ENCODE assay signal across 10 cellular contexts in the genomic region with DNA sequence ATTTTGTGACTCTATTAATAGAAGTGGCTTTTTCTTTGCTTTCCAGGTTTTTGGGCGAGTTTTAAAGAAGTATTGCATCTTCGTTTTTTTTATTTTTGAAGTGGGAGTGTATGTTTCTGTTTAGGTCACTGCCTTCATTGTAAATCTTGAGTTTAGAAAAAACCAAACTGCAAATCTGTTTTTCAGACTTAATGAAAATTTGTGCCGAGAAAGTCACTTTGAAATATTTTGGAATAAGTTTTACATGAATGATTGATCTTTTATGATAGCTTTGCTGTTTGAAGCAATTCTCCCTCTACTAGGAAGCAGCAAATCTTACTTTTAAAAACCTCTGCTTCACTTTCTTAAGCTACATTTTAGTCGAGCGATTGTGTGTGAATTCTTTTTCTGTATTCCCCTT. TPM values are rescaled to one million over a fixed set of nuclear protein-coding genes. Genes with fewer than 3 reads are reported as not detected.
DNase-seq lines count a peak whose midpoint lies in the region; ATAC-seq, FAIRE-seq and TF ChIP-seq lines count a peak whose summit lies in the region.
"Had no signal": no experiment of that assay in that cellular context is flagged by ENCODE, and none has a peak within 500 bp of the region (broad histone marks: within the 10 kb centered on the region; RNA-seq: fewer than 3 reads in every experiment).

No MANE protein-coding gene starts in this region.

- H4K20me1 ChIP-seq in GM23338 (replicated peaks; ENCODE audit: insufficient read depth) (0 out of 2 replicates have a peak, but pooled peaks cover 15% of the 10 kb centered on the region), SU-DHL-6 (ENCODE audit: low read depth, low read length) (peaks cover 50% of the 10 kb centered on the region)

- H3K9ac ChIP-seq in SU-DHL-6 (ENCODE audit: low read length): peak overlapping the region; percentile 77

- H3K27ac ChIP-seq in GM23338 (ENCODE audit: low read depth) (no peak overlapping the region), SU-DHL-6 (ENCODE audit: low read depth, low read length) (no peak overlapping the region)

- H3K9me3 Mint-ChIP-seq in GM23338: no peaks in the 10 kb centered on the region; the same call in 1 of the 3 replicates

- H3K27ac Mint-ChIP-seq in GM23338: peak overlapping the region; percentile 50; the same call in 1 of the 2 replicates

- H2AFZ ChIP-seq in GM23338: no peak overlapping the region
- no peak overlapping the region for H2AFZ ChIP-seq in SU-DHL-6 (ENCODE audit: low read depth, low read length, severe bottlenecking)

- H3K4me2 ChIP-seq in GM23338 (peak overlapping the region; percentile 89), SU-DHL-6 (ENCODE audit: low read depth, low read length, poor library complexity, severe bottlenecking) (peak overlapping the region; percentile 87)

- H3K9me2 ChIP-seq in GM23338 (ENCODE audit: insufficient read depth) (no peaks in the 10 kb centered on the region), SU-DHL-6 (replicated peaks; ENCODE audit: insufficient read depth, low read length) (no peaks in the 10 kb centered on the region)

- H3K4me3 ChIP-seq in GM23338 (peak overlapping the region; percentile 82), SU-DHL-6 (ENCODE audit: insufficient read depth, low read length, poor library complexity, severe bottlenecking) (peak overlapping the region; percentile 92), fibroblast of the aortic adventitia (ENCODE audit: low read depth, low read length) (peak overlapping the region; percentile 86), skeletal muscle cell (ENCODE audit: low read depth, low read length) (peak overlapping the region; percentile 8)
- H3K4me3 ChIP-seq: lung had no signal

- no peak for ATAC-seq in GM23338
- ATAC-seq in GM18502 (IDR thresholded peaks at IDR 0.05; ENCODE audit: poor library complexity, unreplicated experiment): no peak

- no peaks in the 10 kb centered on the region for H3K27me3 ChIP-seq in GM23338 (ENCODE audit: insufficient read depth)
- H3K27me3 ChIP-seq in SU-DHL-6 (ENCODE audit: low read length): no peaks in the 10 kb centered on the region

- H3K36me3 Mint-ChIP-seq in GM23338 (ENCODE audit: low read depth): peaks cover 11% of the 10 kb centered on the region

- H3K4me1 ChIP-seq in GM23338 (ENCODE audit: insufficient read depth): peaks cover 63% of the 10 kb centered on the region

- H3K36me3 ChIP-seq in GM23338 (ENCODE audit: insufficient read depth): no peaks in the 10 kb centered on the region
- peaks cover 11% of the 10 kb centered on the region; the same call in 1 of the 2 replicates for H3K36me3 ChIP-seq in SU-DHL-6 (ENCODE audit: low read length)

- peaks cover 74% of the 10 kb centered on the region for H3K79me2 ChIP-seq in GM23338 (replicated peaks; ENCODE audit: insufficient read depth)
- H3K79me2 ChIP-seq in SU-DHL-6 (ENCODE audit: insufficient read depth, low read length): peaks cover 77% of the 10 kb centered on the region

- peaks cover 19% of the 10 kb centered on the region for H3K27me3 Mint-ChIP-seq in GM23338 (ENCODE audit: insufficient read depth, low read depth, poor library complexity)

- H3K9me3 ChIP-seq in SU-DHL-6 (ENCODE audit: insufficient read depth, low read length): no peaks in the 10 kb centered on the region

- H3F3A ChIP-seq in GM23338 (replicated peaks; ENCODE audit: low read depth): no peaks in the 10 kb centered on the region
- H3F3A ChIP-seq in SU-DHL-6 (ENCODE audit: insufficient read depth): peaks cover 4% of the 10 kb centered on the region; the same call in 1 of the 2 replicates

- peak overlapping the region; percentile 92 for H3K4me3 Mint-ChIP-seq in GM23338

- H3K4me1 Mint-ChIP-seq in GM23338: peaks cover 74% of the 10 kb centered on the region

- DNase-seq in GM23338 (ENCODE audit: low spot score) (no peak), fibroblast of the aortic adventitia (ENCODE audit: low read depth) (no peak), skeletal muscle cell (ENCODE audit: low read depth) (no peak), NCI-H2227 (lab: John Stamatoyannopoulos, UW; ENCODE audit: unreplicated experiment) (no peak), frontal cortex (ENCODE audit: low spot score in 2 of 2) (no peak), dedifferentiated amniotic fluid mesenchymal stem cell (ENCODE audit: extremely low spot score) (no peak)
- DNase-seq: activated effector memory CD4-positive, alpha-beta T cell treated with Interleukin-2 at 50 U/mL for 16 hours had no signal

- TF ChIP-seq CTCF in GM23338 (conservative IDR thresholded peaks at IDR 0.05; ENCODE audit: low read depth in 2 of 2) (no peak), SU-DHL-6 (IDR thresholded peaks at IDR 0.05; ENCODE audit: insufficient read depth, low read length, poor library complexity, severe bottlenecking) (no peak), fibroblast of the aortic adventitia (IDR thresholded peaks at IDR 0.05; ENCODE audit: insufficient read depth, low read length) (no peak)

- no peak for FAIRE-seq in frontal cortex (lab: Jason Lieb, UNC)

TF ChIP-seq in GM23338, 12 proteins besides CTCF, POLR2A, EP300 and RAD21:
- TF ChIP-seq JUNB (IDR thresholded peaks at IDR 0.05; ENCODE audit: unreplicated experiment): no peak
- TF ChIP-seq, protein P1, sequence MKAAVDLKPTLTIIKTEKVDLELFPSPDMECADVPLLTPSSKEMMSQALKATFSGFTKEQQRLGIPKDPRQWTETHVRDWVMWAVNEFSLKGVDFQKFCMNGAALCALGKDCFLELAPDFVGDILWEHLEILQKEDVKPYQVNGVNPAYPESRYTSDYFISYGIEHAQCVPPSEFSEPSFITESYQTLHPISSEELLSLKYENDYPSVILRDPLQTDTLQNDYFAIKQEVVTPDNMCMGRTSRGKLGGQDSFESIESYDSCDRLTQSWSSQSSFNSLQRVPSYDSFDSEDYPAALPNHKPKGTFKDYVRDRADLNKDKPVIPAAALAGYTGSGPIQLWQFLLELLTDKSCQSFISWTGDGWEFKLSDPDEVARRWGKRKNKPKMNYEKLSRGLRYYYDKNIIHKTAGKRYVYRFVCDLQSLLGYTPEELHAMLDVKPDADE (IDR thresholded peaks at IDR 0.05): no peak
- no peak for TF ChIP-seq POLR2AphosphoS5 (IDR thresholded peaks at IDR 0.05; ENCODE audit: low read depth)
- TF ChIP-seq EZH2phosphoT487 (IDR thresholded peaks at IDR 0.05; ENCODE audit: unreplicated experiment): no peak
- TF ChIP-seq, protein P2, sequence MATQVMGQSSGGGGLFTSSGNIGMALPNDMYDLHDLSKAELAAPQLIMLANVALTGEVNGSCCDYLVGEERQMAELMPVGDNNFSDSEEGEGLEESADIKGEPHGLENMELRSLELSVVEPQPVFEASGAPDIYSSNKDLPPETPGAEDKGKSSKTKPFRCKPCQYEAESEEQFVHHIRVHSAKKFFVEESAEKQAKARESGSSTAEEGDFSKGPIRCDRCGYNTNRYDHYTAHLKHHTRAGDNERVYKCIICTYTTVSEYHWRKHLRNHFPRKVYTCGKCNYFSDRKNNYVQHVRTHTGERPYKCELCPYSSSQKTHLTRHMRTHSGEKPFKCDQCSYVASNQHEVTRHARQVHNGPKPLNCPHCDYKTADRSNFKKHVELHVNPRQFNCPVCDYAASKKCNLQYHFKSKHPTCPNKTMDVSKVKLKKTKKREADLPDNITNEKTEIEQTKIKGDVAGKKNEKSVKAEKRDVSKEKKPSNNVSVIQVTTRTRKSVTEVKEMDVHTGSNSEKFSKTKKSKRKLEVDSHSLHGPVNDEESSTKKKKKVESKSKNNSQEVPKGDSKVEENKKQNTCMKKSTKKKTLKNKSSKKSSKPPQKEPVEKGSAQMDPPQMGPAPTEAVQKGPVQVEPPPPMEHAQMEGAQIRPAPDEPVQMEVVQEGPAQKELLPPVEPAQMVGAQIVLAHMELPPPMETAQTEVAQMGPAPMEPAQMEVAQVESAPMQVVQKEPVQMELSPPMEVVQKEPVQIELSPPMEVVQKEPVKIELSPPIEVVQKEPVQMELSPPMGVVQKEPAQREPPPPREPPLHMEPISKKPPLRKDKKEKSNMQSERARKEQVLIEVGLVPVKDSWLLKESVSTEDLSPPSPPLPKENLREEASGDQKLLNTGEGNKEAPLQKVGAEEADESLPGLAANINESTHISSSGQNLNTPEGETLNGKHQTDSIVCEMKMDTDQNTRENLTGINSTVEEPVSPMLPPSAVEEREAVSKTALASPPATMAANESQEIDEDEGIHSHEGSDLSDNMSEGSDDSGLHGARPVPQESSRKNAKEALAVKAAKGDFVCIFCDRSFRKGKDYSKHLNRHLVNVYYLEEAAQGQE (IDR thresholded peaks at IDR 0.05; ENCODE audit: unreplicated experiment): no peak

RNA-seq across cellular contexts. Expression of a gene that starts 2.2 kb away (rescaled TPM):
- total RNA-seq in GM23338 (2014; rRNA removed; shearing (Covaris generic)): 103 and 123 TPM in 2 replicates
- 41.9 and 42.5 TPM in 2 replicates for polyA plus RNA-seq in GM23338 (2016; fragmentation: Nextera tagmentation; extraction: Ambion mirVana)
- total RNA-seq in fibroblast of the aortic adventitia (ENCODE audit: low replicate concordance) (142 and 298 TPM in 2 replicates), frontal cortex (63.2 TPM)

Comparison
In these comparisons a context has a peak if more than half of its experiments do, and no peak if none do; other contexts are left out.
1. H3K4me3 ChIP-seq: peak in every context shown above with its lines; median percentile 92 in SU-DHL-6; 86 in fibroblast of the aortic adventitia; 82 in GM23338; 8 in skeletal muscle cell.